1 cellular context compared by ENCODE assay signal in genomic region chr1:202162049-202162417, GRCh38.
TF ChIP-seq lines count a peak whose summit lies in the region.

No MANE protein-coding gene starts in this region.

TF ChIP-seq in K562, 482 proteins besides CTCF, POLR2A, EP300 and RAD21 (continues in another document):
- TF ChIP-seq KDM1A (IDR thresholded peaks at IDR 0.05) = no peak
- TF ChIP-seq ZBTB1 (CRISPR knock-in tag; IDR thresholded peaks at IDR 0.05; ENCODE audit: borderline replicate concordance, low read depth) = no peak
- no peak for TF ChIP-seq BRCA1 (IDR thresholded peaks at IDR 0.05)
- TF ChIP-seq BRCA1 (CRISPR knock-in tag; IDR thresholded peaks at IDR 0.05) = no peak
- 0 out of 2 replicates have a peak, but pooled peaks have one; percentile 42 for TF ChIP-seq BACH1 (tag; IDR thresholded peaks at IDR 0.05)
- TF ChIP-seq SMARCA5 (IDR thresholded peaks at IDR 0.05) = no peak
- TF ChIP-seq FOXP1 (CRISPR knock-in tag; IDR thresholded peaks at IDR 0.05) = no peak
- TF ChIP-seq EHMT2 (IDR thresholded peaks at IDR 0.05) = no peak
- no peak for TF ChIP-seq COPS2 (conservative IDR thresholded peaks at IDR 0.05)
- no peak for TF ChIP-seq ILK (tag; IDR thresholded peaks at IDR 0.05; ENCODE audit: borderline replicate concordance, low read depth)
- TF ChIP-seq, protein P1, sequence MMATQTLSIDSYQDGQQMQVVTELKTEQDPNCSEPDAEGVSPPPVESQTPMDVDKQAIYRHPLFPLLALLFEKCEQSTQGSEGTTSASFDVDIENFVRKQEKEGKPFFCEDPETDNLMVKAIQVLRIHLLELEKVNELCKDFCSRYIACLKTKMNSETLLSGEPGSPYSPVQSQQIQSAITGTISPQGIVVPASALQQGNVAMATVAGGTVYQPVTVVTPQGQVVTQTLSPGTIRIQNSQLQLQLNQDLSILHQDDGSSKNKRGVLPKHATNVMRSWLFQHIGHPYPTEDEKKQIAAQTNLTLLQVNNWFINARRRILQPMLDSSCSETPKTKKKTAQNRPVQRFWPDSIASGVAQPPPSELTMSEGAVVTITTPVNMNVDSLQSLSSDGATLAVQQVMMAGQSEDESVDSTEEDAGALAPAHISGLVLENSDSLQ (IDR thresholded peaks at IDR 0.05) = no peak
- 0 out of 2 replicates have a peak, but pooled peaks have one; percentile 23 for TF ChIP-seq SMARCE1 (IDR thresholded peaks at IDR 0.05)
- TF ChIP-seq, protein P2, sequence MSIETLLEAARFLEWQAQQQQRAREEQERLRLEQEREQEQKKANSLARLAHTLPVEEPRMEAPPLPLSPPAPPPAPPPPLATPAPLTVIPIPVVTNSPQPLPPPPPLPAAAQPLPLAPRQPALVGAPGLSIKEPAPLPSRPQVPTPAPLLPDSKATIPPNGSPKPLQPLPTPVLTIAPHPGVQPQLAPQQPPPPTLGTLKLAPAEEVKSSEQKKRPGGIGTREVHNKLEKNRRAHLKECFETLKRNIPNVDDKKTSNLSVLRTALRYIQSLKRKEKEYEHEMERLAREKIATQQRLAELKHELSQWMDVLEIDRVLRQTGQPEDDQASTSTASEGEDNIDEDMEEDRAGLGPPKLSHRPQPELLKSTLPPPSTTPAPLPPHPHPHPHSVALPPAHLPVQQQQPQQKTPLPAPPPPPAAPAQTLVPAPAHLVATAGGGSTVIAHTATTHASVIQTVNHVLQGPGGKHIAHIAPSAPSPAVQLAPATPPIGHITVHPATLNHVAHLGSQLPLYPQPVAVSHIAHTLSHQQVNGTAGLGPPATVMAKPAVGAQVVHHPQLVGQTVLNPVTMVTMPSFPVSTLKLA (conservative IDR thresholded peaks at IDR 0.05) = no peak; a peak in 1 of 4 replicates
- TF ChIP-seq ZNF57 (CRISPR knock-in tag; IDR thresholded peaks at IDR 0.05) = no peak
- TF ChIP-seq MXI1 (IDR thresholded peaks at IDR 0.05; ENCODE audit: low read depth, low read length) = no peak
- TF ChIP-seq, protein P3, sequence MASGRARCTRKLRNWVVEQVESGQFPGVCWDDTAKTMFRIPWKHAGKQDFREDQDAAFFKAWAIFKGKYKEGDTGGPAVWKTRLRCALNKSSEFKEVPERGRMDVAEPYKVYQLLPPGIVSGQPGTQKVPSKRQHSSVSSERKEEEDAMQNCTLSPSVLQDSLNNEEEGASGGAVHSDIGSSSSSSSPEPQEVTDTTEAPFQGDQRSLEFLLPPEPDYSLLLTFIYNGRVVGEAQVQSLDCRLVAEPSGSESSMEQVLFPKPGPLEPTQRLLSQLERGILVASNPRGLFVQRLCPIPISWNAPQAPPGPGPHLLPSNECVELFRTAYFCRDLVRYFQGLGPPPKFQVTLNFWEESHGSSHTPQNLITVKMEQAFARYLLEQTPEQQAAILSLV (tag; IDR thresholded peaks at IDR 0.05) = no peak
- TF ChIP-seq STAT5A (IDR thresholded peaks at IDR 0.05; ENCODE audit: borderline replicate concordance, low read length) = no peak
- TF ChIP-seq USF1 (CRISPR knock-in tag; IDR thresholded peaks at IDR 0.05) = no peak
- no peak for TF ChIP-seq NCOA6 (IDR thresholded peaks at IDR 0.05)
- TF ChIP-seq FIP1L1 (IDR thresholded peaks at IDR 0.05; ENCODE audit: low read depth, low read length, poor library complexity, severe bottlenecking) = no peak
- no peak for TF ChIP-seq NFIX (CRISPR knock-in tag; IDR thresholded peaks at IDR 0.05; ENCODE audit: low read depth)
- TF ChIP-seq NKRF (IDR thresholded peaks at IDR 0.05; ENCODE audit: borderline replicate concordance) = no peak
- no peak for TF ChIP-seq ZNF239 (CRISPR knock-in tag; IDR thresholded peaks at IDR 0.05)
- TF ChIP-seq, protein P4, sequence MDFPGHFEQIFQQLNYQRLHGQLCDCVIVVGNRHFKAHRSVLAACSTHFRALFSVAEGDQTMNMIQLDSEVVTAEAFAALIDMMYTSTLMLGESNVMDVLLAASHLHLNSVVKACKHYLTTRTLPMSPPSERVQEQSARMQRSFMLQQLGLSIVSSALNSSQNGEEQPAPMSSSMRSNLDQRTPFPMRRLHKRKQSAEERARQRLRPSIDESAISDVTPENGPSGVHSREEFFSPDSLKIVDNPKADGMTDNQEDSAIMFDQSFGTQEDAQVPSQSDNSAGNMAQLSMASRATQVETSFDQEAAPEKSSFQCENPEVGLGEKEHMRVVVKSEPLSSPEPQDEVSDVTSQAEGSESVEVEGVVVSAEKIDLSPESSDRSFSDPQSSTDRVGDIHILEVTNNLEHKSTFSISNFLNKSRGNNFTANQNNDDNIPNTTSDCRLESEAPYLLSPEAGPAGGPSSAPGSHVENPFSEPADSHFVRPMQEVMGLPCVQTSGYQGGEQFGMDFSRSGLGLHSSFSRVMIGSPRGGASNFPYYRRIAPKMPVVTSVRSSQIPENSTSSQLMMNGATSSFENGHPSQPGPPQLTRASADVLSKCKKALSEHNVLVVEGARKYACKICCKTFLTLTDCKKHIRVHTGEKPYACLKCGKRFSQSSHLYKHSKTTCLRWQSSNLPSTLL (IDR thresholded peaks at IDR 0.05) = no peak
- TF ChIP-seq, protein P5, sequence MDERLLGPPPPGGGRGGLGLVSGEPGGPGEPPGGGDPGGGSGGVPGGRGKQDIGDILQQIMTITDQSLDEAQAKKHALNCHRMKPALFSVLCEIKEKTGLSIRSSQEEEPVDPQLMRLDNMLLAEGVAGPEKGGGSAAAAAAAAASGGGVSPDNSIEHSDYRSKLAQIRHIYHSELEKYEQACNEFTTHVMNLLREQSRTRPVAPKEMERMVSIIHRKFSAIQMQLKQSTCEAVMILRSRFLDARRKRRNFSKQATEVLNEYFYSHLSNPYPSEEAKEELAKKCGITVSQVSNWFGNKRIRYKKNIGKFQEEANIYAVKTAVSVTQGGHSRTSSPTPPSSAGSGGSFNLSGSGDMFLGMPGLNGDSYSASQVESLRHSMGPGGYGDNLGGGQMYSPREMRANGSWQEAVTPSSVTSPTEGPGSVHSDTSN (CRISPR knock-in tag; IDR thresholded peaks at IDR 0.05; ENCODE audit: low read depth) = no peak
- TF ChIP-seq, protein P5 (tag; conservative IDR thresholded peaks at IDR 0.05; ENCODE audit: low read depth) = no peak
- TF ChIP-seq U2AF1 (optimal IDR thresholded peaks at IDR 0.05; ENCODE audit: low read depth, low read length) = no peak
- no peak for TF ChIP-seq ZNF695 (CRISPR knock-in tag; IDR thresholded peaks at IDR 0.05)
- TF ChIP-seq, protein P6, sequence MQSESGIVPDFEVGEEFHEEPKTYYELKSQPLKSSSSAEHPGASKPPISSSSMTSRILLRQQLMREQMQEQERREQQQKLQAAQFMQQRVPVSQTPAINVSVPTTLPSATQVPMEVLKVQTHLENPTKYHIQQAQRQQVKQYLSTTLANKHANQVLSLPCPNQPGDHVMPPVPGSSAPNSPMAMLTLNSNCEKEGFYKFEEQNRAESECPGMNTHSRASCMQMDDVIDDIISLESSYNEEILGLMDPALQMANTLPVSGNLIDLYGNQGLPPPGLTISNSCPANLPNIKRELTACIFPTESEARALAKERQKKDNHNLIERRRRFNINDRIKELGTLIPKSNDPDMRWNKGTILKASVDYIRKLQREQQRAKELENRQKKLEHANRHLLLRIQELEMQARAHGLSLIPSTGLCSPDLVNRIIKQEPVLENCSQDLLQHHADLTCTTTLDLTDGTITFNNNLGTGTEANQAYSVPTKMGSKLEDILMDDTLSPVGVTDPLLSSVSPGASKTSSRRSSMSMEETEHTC (IDR thresholded peaks at IDR 0.05) = no peak
- TF ChIP-seq SIRT6 (IDR thresholded peaks at IDR 0.05; ENCODE audit: low read depth, low read length) = no peak
- peak; percentile 32; the same call in 1 of the 2 replicates for TF ChIP-seq JUN (IDR thresholded peaks at IDR 0.05; ENCODE audit: borderline replicate concordance, low read depth, low read length)
- TF ChIP-seq JUN (CRISPR knock-in tag; IDR thresholded peaks at IDR 0.05; ENCODE audit: borderline replicate concordance) = no peak
- TF ChIP-seq NFE2L1 (tag; IDR thresholded peaks at IDR 0.05; ENCODE audit: borderline replicate concordance, low read depth) = no peak
- TF ChIP-seq MBD2 (IDR thresholded peaks at IDR 0.05; ENCODE audit: borderline replicate concordance, low read depth) = no peak
- TF ChIP-seq DIDO1 (tag; IDR thresholded peaks at IDR 0.05; ENCODE audit: low read depth) = no peak
- TF ChIP-seq SMARCA4 (IDR thresholded peaks at IDR 0.05) = peak; percentile 44; the same call in 1 of the 2 replicates
- TF ChIP-seq ETV5 (CRISPR knock-in tag; IDR thresholded peaks at IDR 0.05; ENCODE audit: low read depth) = peak; percentile 37; the same call in 1 of the 2 replicates
- TF ChIP-seq ELF1 (tag; IDR thresholded peaks at IDR 0.05) = 0 out of 2 replicates have a peak, but pooled peaks have one; percentile 53
- TF ChIP-seq RBFOX2 (IDR thresholded peaks at IDR 0.05; ENCODE audit: low read depth, low read length) = no peak; the same call in 1 of the 2 replicates
- TF ChIP-seq GTF2E2 (tag; IDR thresholded peaks at IDR 0.05) = no peak; the same call in 1 of the 2 replicates
- no peak for TF ChIP-seq TARDBP (IDR thresholded peaks at IDR 0.05)
- no peak for TF ChIP-seq ZNF12 (CRISPR knock-in tag; IDR thresholded peaks at IDR 0.05)
- no peak for TF ChIP-seq ZBTB49 (CRISPR knock-in tag; IDR thresholded peaks at IDR 0.05; ENCODE audit: borderline replicate concordance)
- no peak for TF ChIP-seq ARID3B (CRISPR knock-in tag; IDR thresholded peaks at IDR 0.05; ENCODE audit: borderline replicate concordance)
- TF ChIP-seq ZNF174 (CRISPR knock-in tag; IDR thresholded peaks at IDR 0.05) = no peak
- TF ChIP-seq ID3 (CRISPR knock-in tag; IDR thresholded peaks at IDR 0.05) = no peak
- no peak for TF ChIP-seq ID3 (tag; IDR thresholded peaks at IDR 0.05)
- TF ChIP-seq, protein P7, sequence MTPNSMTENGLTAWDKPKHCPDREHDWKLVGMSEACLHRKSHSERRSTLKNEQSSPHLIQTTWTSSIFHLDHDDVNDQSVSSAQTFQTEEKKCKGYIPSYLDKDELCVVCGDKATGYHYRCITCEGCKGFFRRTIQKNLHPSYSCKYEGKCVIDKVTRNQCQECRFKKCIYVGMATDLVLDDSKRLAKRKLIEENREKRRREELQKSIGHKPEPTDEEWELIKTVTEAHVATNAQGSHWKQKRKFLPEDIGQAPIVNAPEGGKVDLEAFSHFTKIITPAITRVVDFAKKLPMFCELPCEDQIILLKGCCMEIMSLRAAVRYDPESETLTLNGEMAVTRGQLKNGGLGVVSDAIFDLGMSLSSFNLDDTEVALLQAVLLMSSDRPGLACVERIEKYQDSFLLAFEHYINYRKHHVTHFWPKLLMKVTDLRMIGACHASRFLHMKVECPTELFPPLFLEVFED (CRISPR knock-in tag; conservative IDR thresholded peaks at IDR 0.05) = no peak
